ENCODE assay signal across 17 cellular contexts in the genomic region with DNA sequence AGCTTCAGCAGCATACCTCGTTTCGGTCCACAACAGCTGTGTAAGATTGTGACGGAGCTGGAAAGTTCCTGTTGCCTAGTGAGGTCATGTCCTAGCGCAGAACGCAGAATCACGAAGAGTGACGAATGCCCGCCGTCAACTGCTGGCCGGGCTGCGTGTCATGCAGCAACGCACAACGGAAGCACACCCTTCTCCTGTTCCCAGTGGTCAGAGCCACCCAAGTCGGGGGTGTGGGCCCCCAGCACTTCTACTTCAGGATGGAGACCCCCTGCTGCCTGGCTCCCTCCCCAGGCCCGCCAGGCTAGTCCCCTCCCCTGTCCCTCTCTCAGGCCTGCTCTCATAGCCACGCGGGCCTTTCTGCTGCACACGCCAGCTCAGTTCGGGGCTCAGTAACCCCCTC. TPM values are rescaled to one million over a fixed set of nuclear protein-coding genes. Genes with fewer than 3 reads are reported as not detected.
DNase-seq lines count a peak whose midpoint lies in the region; ATAC-seq and TF ChIP-seq lines count a peak whose summit lies in the region.
"Had no signal": no experiment of that assay in that cellular context is flagged by ENCODE, and none has a peak within 500 bp of the region (broad histone marks: within the 10 kb centered on the region; RNA-seq: fewer than 3 reads in every experiment).

No MANE protein-coding gene starts in this region.

- H3K9me3 Mint-ChIP-seq in activated T-cell treated with anti-CD3 and anti-CD28 coated beads, Interleukin-2, amount 50 U/mL, for 72 hours, result peaks cover 1 to 4% of the 10 kb centered on the region in 2 donors
- H3K9me3 Mint-ChIP-seq in stimulated activated effector memory CD8-positive, alpha-beta T cell treated with anti-CD3 and anti-CD28 coated beads, Interleukin-12 subunit alpha, Interleukin-12 subunit beta, amount 100 ng/mL, for 72 hours, result peaks cover 3% of the 10 kb centered on the region
- H3K9me3 Mint-ChIP-seq: CD4-positive, alpha-beta T cell had no signal

- no peak overlapping the region for H3K27ac Mint-ChIP-seq in activated T-cell treated with anti-CD3 and anti-CD28 coated beads, Interleukin-2, amount 50 U/mL, for 72 hours
- peak overlapping the region; percentile 41 for H3K27ac Mint-ChIP-seq in stimulated activated effector memory CD8-positive, alpha-beta T cell treated with anti-CD3 and anti-CD28 coated beads, Interleukin-12 subunit alpha, Interleukin-12 subunit beta, amount 100 ng/mL, for 72 hours
- no peak overlapping the region for H3K27ac Mint-ChIP-seq in T-helper 17 cell
- H3K27ac Mint-ChIP-seq: CD4-positive, alpha-beta T cell had no signal

- H3K4me1 Mint-ChIP-seq in activated T-cell treated with anti-CD3 and anti-CD28 coated beads, Interleukin-2, amount 50 U/mL, for 72 hours (ENCODE audit: low read depth), result peaks cover 36% of the 10 kb centered on the region
- peaks cover 26% of the 10 kb centered on the region for H3K4me1 Mint-ChIP-seq in stimulated activated effector memory CD8-positive, alpha-beta T cell treated with anti-CD3 and anti-CD28 coated beads, Interleukin-12 subunit alpha, Interleukin-12 subunit beta, amount 100 ng/mL, for 72 hours
- peaks cover 14% of the 10 kb centered on the region for H3K4me1 Mint-ChIP-seq in T-helper 17 cell

- ATAC-seq in activated T-cell treated with anti-CD3 and anti-CD28 coated beads, Interleukin-2, amount 50 U/mL, for 72 hours (replicated peaks in 1 of 2), result no peak
- no peak for ATAC-seq in stimulated activated effector memory CD8-positive, alpha-beta T cell treated with anti-CD3 and anti-CD28 coated beads, Interleukin-12 subunit alpha, Interleukin-12 subunit beta, amount 100 ng/mL, for 72 hours
- no peak for ATAC-seq in T-helper 17 cell
- ATAC-seq: Right ventricle myocardium inferior had no signal

- peak overlapping the region; percentile 79 to 81 for H3K4me3 Mint-ChIP-seq in activated T-cell treated with anti-CD3 and anti-CD28 coated beads, Interleukin-2, amount 50 U/mL, for 72 hours
- H3K4me3 Mint-ChIP-seq in stimulated activated effector memory CD8-positive, alpha-beta T cell treated with anti-CD3 and anti-CD28 coated beads, Interleukin-12 subunit alpha, Interleukin-12 subunit beta, amount 100 ng/mL, for 72 hours, result peak overlapping the region; percentile 34
- H3K4me3 Mint-ChIP-seq in T-helper 17 cell, result no peak overlapping the region

- H3K27ac ChIP-seq in caudate nucleus (ENCODE audit: low read depth, low read length), result peak overlapping the region; percentile 32
- H3K27ac ChIP-seq: left ventricle myocardium inferior had no signal

- H3K9me3 ChIP-seq in T-helper 17 cell (ENCODE audit: control insufficient read depth, low read length, poor library complexity, severe bottlenecking), result no peaks in the 10 kb centered on the region
- H3K9me3 ChIP-seq: left ventricle myocardium inferior had no signal

- DNase-seq in activated T-cell treated with anti-CD3 and anti-CD28 coated beads, Interleukin-2, amount 50 U/mL, for 72 hours, result no peak
- no peak for DNase-seq in activated T-cell treated with anti-CD3 and anti-CD28 coated beads, Interleukin-2, amount 50 U/mL, for 1 hour
- DNase-seq in caudate nucleus (lab: John Stamatoyannopoulos, UW) (no peak), T-helper 17 cell (no peak)
- DNase-seq in stimulated activated effector memory CD8-positive, alpha-beta T cell treated with anti-CD3 and anti-CD28 coated beads, Interleukin-12 subunit alpha, Interleukin-12 subunit beta, amount 100 ng/mL, for 72 hours (ENCODE audit: low spot score in 2 of 2), result no peak
- no peak for DNase-seq in stimulated activated CD8-positive, alpha-beta memory T cell treated with anti-CD3 and anti-CD28 coated beads, Interleukin-4, amount 100 ng/mL, for 48 hours
- no peak for DNase-seq in activated CD8-positive, alpha-beta memory T cell treated with anti-CD3 and anti-CD28 coated beads, Interleukin-2, amount 50 U/mL, for 4 hours
- DNase-seq: foreskin melanocyte, left ventricle myocardium inferior, NCI-H146, right cardiac atrium, T-helper 9 cell had no signal

- H3K27me3 Mint-ChIP-seq in activated T-cell treated with anti-CD3 and anti-CD28 coated beads, Interleukin-2, amount 50 U/mL, for 72 hours (ENCODE audit: low read depth), result peaks cover 45% of the 10 kb centered on the region
- peaks cover 45% of the 10 kb centered on the region for H3K27me3 Mint-ChIP-seq in T-helper 17 cell

- peaks cover 0 to 3% of the 10 kb centered on the region in 2 donors for H3K36me3 Mint-ChIP-seq in activated T-cell treated with anti-CD3 and anti-CD28 coated beads, Interleukin-2, amount 50 U/mL, for 72 hours (ENCODE audit: insufficient read depth in 2 of 2)
- H3K36me3 Mint-ChIP-seq in stimulated activated effector memory CD8-positive, alpha-beta T cell treated with anti-CD3 and anti-CD28 coated beads, Interleukin-12 subunit alpha, Interleukin-12 subunit beta, amount 100 ng/mL, for 72 hours, result peaks cover under 1% of the 10 kb centered on the region
- peaks cover 7% of the 10 kb centered on the region for H3K36me3 Mint-ChIP-seq in T-helper 17 cell (ENCODE audit: low read depth)

TF ChIP-seq in PFSK-1, 5 proteins besides CTCF, POLR2A, EP300 and RAD21:
- TF ChIP-seq, protein P1, sequence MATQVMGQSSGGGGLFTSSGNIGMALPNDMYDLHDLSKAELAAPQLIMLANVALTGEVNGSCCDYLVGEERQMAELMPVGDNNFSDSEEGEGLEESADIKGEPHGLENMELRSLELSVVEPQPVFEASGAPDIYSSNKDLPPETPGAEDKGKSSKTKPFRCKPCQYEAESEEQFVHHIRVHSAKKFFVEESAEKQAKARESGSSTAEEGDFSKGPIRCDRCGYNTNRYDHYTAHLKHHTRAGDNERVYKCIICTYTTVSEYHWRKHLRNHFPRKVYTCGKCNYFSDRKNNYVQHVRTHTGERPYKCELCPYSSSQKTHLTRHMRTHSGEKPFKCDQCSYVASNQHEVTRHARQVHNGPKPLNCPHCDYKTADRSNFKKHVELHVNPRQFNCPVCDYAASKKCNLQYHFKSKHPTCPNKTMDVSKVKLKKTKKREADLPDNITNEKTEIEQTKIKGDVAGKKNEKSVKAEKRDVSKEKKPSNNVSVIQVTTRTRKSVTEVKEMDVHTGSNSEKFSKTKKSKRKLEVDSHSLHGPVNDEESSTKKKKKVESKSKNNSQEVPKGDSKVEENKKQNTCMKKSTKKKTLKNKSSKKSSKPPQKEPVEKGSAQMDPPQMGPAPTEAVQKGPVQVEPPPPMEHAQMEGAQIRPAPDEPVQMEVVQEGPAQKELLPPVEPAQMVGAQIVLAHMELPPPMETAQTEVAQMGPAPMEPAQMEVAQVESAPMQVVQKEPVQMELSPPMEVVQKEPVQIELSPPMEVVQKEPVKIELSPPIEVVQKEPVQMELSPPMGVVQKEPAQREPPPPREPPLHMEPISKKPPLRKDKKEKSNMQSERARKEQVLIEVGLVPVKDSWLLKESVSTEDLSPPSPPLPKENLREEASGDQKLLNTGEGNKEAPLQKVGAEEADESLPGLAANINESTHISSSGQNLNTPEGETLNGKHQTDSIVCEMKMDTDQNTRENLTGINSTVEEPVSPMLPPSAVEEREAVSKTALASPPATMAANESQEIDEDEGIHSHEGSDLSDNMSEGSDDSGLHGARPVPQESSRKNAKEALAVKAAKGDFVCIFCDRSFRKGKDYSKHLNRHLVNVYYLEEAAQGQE (IDR thresholded peaks at IDR 0.05; ENCODE audit: insufficient read depth in 1 of 2, low read depth in 2 of 2, low read length in 2 of 2), result no peak
- no peak for TF ChIP-seq TAF1 (IDR thresholded peaks at IDR 0.05; ENCODE audit: borderline replicate concordance, insufficient read depth, low read length)
- no peak for TF ChIP-seq SIN3A (IDR thresholded peaks at IDR 0.05; ENCODE audit: borderline replicate concordance, insufficient read depth, low read length)
- TF ChIP-seq POLR2AphosphoS5 (IDR thresholded peaks at IDR 0.05; ENCODE audit: low read depth, low read length), result no peak
- peak; percentile 79 for TF ChIP-seq FOXP2 (optimal IDR thresholded peaks at IDR 0.05; ENCODE audit: borderline replicate concordance, extremely low read depth, extremely low read length, insufficient read depth)

RNA-seq across cellular contexts. Expression of gene C2CD4C, which starts 25.9 kb away (rescaled TPM):
- under 1 TPM; 0.77 to 0.97 TPM for total RNA-seq in activated T-cell treated with anti-CD3 and anti-CD28 coated beads, Interleukin-2, amount 50 U/mL, for 72 hours
- polyA plus RNA-seq in PFSK-1 (2012; ENCODE audit: insufficient read length, low read depth), result 11.7 TPM
- total RNA-seq in T-helper 17 cell, result not detected
- total RNA-seq: CD4-positive, alpha-beta T cell; Daoy had no signal
- polyA plus RNA-seq: aorta had no signal

RNA-seq across cellular contexts. Expression of gene MIER2, which starts 38.4 kb away (rescaled TPM):
- total RNA-seq in activated T-cell treated with anti-CD3 and anti-CD28 coated beads, Interleukin-2, amount 50 U/mL, for 72 hours, result 10 to 100 TPM; 25.8 to 29.0 TPM
- 48.2 TPM for polyA plus RNA-seq in PFSK-1 (2012; ENCODE audit: insufficient read length, low read depth)
- 10 to 100 TPM; 13.1 to 13.8 TPM for total RNA-seq in T-helper 17 cell
